ENCODE assay signal across 8 cellular contexts in the genomic region with DNA sequence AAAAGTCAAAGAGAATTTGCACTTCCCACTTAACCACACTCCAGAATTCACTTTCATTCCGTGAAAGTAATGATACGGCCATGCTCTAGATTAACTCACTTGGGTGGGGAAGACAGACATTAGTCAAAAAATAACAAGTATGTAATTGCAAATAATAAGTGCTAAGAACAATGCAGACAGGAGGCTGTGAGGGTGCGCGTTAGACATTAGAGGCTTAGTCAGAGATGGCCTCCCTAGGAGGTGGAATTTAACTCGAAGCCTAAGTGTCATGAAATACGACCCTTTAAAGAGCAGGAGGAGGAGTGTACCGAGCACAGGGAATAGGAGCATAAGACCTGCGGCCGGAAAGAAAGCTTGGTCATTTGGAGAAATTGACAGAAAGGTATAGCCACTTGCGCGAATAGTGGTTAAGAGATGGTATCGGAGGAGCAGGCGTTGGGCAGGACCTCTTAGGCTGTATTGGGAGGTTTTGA. TPM values are rescaled to one million over a fixed set of nuclear protein-coding genes. Genes with fewer than 3 reads are reported as not detected.
A peak's percentile ranks its signal among the peaks of the same experiment; 100 is the strongest.
DNase-seq lines count a peak whose midpoint lies in the region; ATAC-seq and TF ChIP-seq lines count a peak whose summit lies in the region.

No MANE protein-coding gene starts in this region.

- TF ChIP-seq CTCF in VCaP (conservative IDR thresholded peaks at IDR 0.05) (no peak), foreskin keratinocyte (conservative IDR thresholded peaks at IDR 0.05) (no peak), retinal pigment epithelial cell (conservative IDR thresholded peaks at IDR 0.05; ENCODE audit: low read depth, low read length) (no peak)

- intact Hi-C loops in Right ventricle myocardium superior (cut with DNase I) = no loop called here
- intact Hi-C loops in left ventricle myocardium superior (cut with micrococcal nuclease) = no loop called here

- DNase-seq in Right ventricle myocardium superior (no peak), left ventricle myocardium superior (no peak), HT-29 (ENCODE audit: low spot score) (peak; percentile 57), foreskin keratinocyte (peak in 1 of 2 donors; percentile 38), retinal pigment epithelial cell (ENCODE audit: low read depth) (no peak)

- peak; percentile 2 for ATAC-seq in Right ventricle myocardium superior (ENCODE audit: poor library complexity)
- ATAC-seq in left ventricle myocardium superior = no peak
- ATAC-seq in foreskin keratinocyte = peak; percentile 33
- ATAC-seq in HG02840 (IDR thresholded peaks at IDR 0.05; ENCODE audit: low FRiP score, unreplicated experiment) = no peak
- ATAC-seq in HG03469 (IDR thresholded peaks at IDR 0.05; ENCODE audit: unreplicated experiment) = no peak

- peaks cover 2% of the 10 kb centered on the region for H3K27me3 ChIP-seq in foreskin keratinocyte

- peak overlapping the region; percentile 87 for H3K27ac ChIP-seq in VCaP
- peak overlapping the region; percentile 83 for H3K27ac ChIP-seq in foreskin keratinocyte

- no peaks in the 10 kb centered on the region for H3K4me1 ChIP-seq in foreskin keratinocyte

- H3K4me3 ChIP-seq in retinal pigment epithelial cell (ENCODE audit: low read length) = peak overlapping the region; percentile 75

RNA-seq across cellular contexts. Expression of a gene that starts 0.6 kb away (rescaled TPM):
- total RNA-seq in Right ventricle myocardium superior (9.3 TPM), left ventricle myocardium superior (11.4 TPM), foreskin keratinocyte (38.9 and 59.6 TPM in 2 replicates)
- 29.0 and 32.0 TPM in 2 replicates for total RNA-seq in HT-29 (2014; rRNA removed; shearing (Covaris generic))
- polyA plus RNA-seq in foreskin keratinocyte = 96.6 and 121 TPM in 2 replicates

Comparison
In these comparisons a context has a peak if more than half of its experiments do, and no peak if none do; other contexts are left out.
1. ATAC-seq: peak in Right ventricle myocardium superior (single experiment) and foreskin keratinocyte (single experiment); none in left ventricle myocardium superior (single experiment), HG02840 (single experiment) and HG03469 (single experiment).